ENCODE assay signal across 8 cellular contexts in the genomic region with DNA sequence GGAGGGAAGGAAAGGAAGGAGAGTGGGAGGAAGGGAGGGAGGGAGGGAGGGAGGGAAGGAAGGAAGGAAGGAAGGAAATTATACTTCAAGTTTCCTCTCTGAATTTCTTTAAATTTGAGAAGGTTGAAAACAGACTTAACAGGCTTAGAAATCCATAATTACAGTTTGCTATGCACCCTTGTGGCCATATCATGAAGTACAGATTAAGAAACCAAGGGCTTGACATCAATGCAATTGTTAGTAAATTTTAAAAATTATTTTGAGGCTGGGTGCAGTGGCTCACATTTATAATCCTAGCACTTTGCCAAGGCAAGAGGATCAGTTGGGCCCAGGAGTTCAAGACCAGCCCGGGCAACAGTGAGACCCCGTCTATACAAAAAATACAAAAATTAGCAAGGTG. TPM values are rescaled to one million over a fixed set of nuclear protein-coding genes. Genes with fewer than 3 reads are reported as not detected.
A peak's percentile ranks its signal among the peaks of the same experiment; 100 is the strongest.
DNase-seq lines count a peak whose midpoint lies in the region; ATAC-seq and TF ChIP-seq lines count a peak whose summit lies in the region.

No MANE protein-coding gene starts in this region.

- DNase-seq in NCI-H2227 (lab: John Stamatoyannopoulos, UW; ENCODE audit: unreplicated experiment) (peak; percentile 52), NCI-H2227 treated with DMSO at 0.1 percent for 48 hours (lab: John Stamatoyannopoulos, UW) (no peak), NB4 (ENCODE audit: low read depth) (peak; percentile 40), psoas muscle (no peak)
- DNase-seq in effector memory CD8-positive, alpha-beta T cell: peak in 1 of 3 experiments; percentile 29
- no peak for DNase-seq in stimulated activated effector memory CD8-positive, alpha-beta T cell treated with anti-CD3 and anti-CD28 coated beads, Interleukin-12 subunit alpha, Interleukin-12 subunit beta, amount 100 ng/mL, for 72 hours (ENCODE audit: low spot score in 2 of 2)

- no peak for TF ChIP-seq POLR2A in NB4 (IDR thresholded peaks at IDR 0.05; ENCODE audit: extremely low read depth, insufficient read length)

- H3K36me3 ChIP-seq in psoas muscle (ENCODE audit: insufficient read depth in 1 of 2, low read depth in 1 of 2): peaks cover 4 to 72% of the 10 kb centered on the region in 2 donors

- H3K4me3 Mint-ChIP-seq in effector memory CD8-positive, alpha-beta T cell: no peak overlapping the region
- no peak overlapping the region for H3K4me3 Mint-ChIP-seq in stimulated activated effector memory CD8-positive, alpha-beta T cell treated with anti-CD3 and anti-CD28 coated beads, Interleukin-12 subunit alpha, Interleukin-12 subunit beta, amount 100 ng/mL, for 72 hours

- intact Hi-C loops in psoas muscle (cut with DNase I): no loop called here

- WGBS in psoas muscle, 3 donors: 91 to 96% (median 93%) methylated on average over 2 of the region's 2 CpGs

- no peaks in the 10 kb centered on the region for H3K9me3 Mint-ChIP-seq in effector memory CD8-positive, alpha-beta T cell
- no peaks in the 10 kb centered on the region for H3K9me3 Mint-ChIP-seq in stimulated activated effector memory CD8-positive, alpha-beta T cell treated with anti-CD3 and anti-CD28 coated beads, Interleukin-12 subunit alpha, Interleukin-12 subunit beta, amount 100 ng/mL, for 72 hours

- ATAC-seq in effector memory CD8-positive, alpha-beta T cell (replicated peaks): peak; percentile 56
- ATAC-seq in psoas muscle (peak in 1 of 4 donors; percentile 21), GM21576 (IDR thresholded peaks at IDR 0.05; ENCODE audit: unreplicated experiment) (no peak), HG02852 (IDR thresholded peaks at IDR 0.05; ENCODE audit: unreplicated experiment) (no peak)
- ATAC-seq in stimulated activated effector memory CD8-positive, alpha-beta T cell treated with anti-CD3 and anti-CD28 coated beads, Interleukin-12 subunit alpha, Interleukin-12 subunit beta, amount 100 ng/mL, for 72 hours: no peak

- no peaks in the 10 kb centered on the region for H3K9me3 ChIP-seq in psoas muscle

- H3K27me3 Mint-ChIP-seq in effector memory CD8-positive, alpha-beta T cell: no peaks in the 10 kb centered on the region

- peaks cover 54% of the 10 kb centered on the region for H3K36me3 Mint-ChIP-seq in effector memory CD8-positive, alpha-beta T cell (ENCODE audit: insufficient read depth)
- no peaks in the 10 kb centered on the region for H3K36me3 Mint-ChIP-seq in stimulated activated effector memory CD8-positive, alpha-beta T cell treated with anti-CD3 and anti-CD28 coated beads, Interleukin-12 subunit alpha, Interleukin-12 subunit beta, amount 100 ng/mL, for 72 hours

- no peak overlapping the region for H3K27ac Mint-ChIP-seq in effector memory CD8-positive, alpha-beta T cell
- H3K27ac Mint-ChIP-seq in stimulated activated effector memory CD8-positive, alpha-beta T cell treated with anti-CD3 and anti-CD28 coated beads, Interleukin-12 subunit alpha, Interleukin-12 subunit beta, amount 100 ng/mL, for 72 hours: no peak overlapping the region

- H3K27me3 ChIP-seq in psoas muscle (ENCODE audit: insufficient read depth in 3 of 3, low read length in 2 of 3): no peaks in the 10 kb centered on the region

- no peaks in the 10 kb centered on the region for H3K4me1 Mint-ChIP-seq in effector memory CD8-positive, alpha-beta T cell (ENCODE audit: low read depth in 2 of 2)
- peaks cover 6% of the 10 kb centered on the region for H3K4me1 Mint-ChIP-seq in stimulated activated effector memory CD8-positive, alpha-beta T cell treated with anti-CD3 and anti-CD28 coated beads, Interleukin-12 subunit alpha, Interleukin-12 subunit beta, amount 100 ng/mL, for 72 hours

- no peak overlapping the region for H3K27ac ChIP-seq in psoas muscle

- H3K4me3 ChIP-seq in NB4 (ENCODE audit: low read depth, low read length): no peak overlapping the region
- no peak overlapping the region for H3K4me3 ChIP-seq in psoas muscle

- peak; percentile 32 for TF ChIP-seq CTCF in NB4 (IDR thresholded peaks at IDR 0.05; ENCODE audit: low read depth, low read length)
- peak; percentile 36 for TF ChIP-seq CTCF in psoas muscle (IDR thresholded peaks at IDR 0.05)

- H3K4me1 ChIP-seq in psoas muscle: no peaks in the 10 kb centered on the region

RNA-seq across cellular contexts. Expression of gene ANP32E, which starts 14.4 kb away (rescaled TPM):
- 10 to 100 TPM; 26.9 to 37.4 (median 31.9) TPM for total RNA-seq in psoas muscle
- polyA plus RNA-seq in psoas muscle: 10 to 100 TPM; 14.4 to 93.0 (median 23.2) TPM

RNA-seq across cellular contexts. Expression of gene CA14, which starts 36.0 kb away (rescaled TPM):
- total RNA-seq in psoas muscle: under 1 TPM in 2 of 4 donors, not detected in 2; 0.30 to 0.48 TPM
- under 1 TPM; 0.04 to 0.89 (median 0.61) TPM for polyA plus RNA-seq in psoas muscle

RNA-seq across cellular contexts. Expression of gene APH1A, which starts 47.3 kb away (rescaled TPM):
- 10 to 100 TPM; 33.1 to 69.3 (median 51.1) TPM for total RNA-seq in psoas muscle
- polyA plus RNA-seq in psoas muscle: 10 to 100 TPM; 48.5 to 91.5 (median 69.7) TPM

RNA-seq across cellular contexts. Expression of gene C1orf54, which starts 51.0 kb away (rescaled TPM):
- 1 to 10 TPM; 4.7 to 7.6 (median 6.1) TPM for total RNA-seq in psoas muscle
- 1 to 10 TPM; 6.4 to 7.0 (median 6.8) TPM for polyA plus RNA-seq in psoas muscle

Comparison
In these comparisons a context has a peak if more than half of its experiments do, and no peak if none do; other contexts are left out.
1. DNase-seq: peak in NCI-H2227 (single experiment) and NB4 (single experiment); none in NCI-H2227 treated with DMSO at 0.1 percent for 48 hours (single experiment), psoas muscle (0 of 2) and stimulated activated effector memory CD8-positive, alpha-beta T cell treated with anti-CD3 and anti-CD28 coated beads, Interleukin-12 subunit alpha, Interleukin-12 subunit beta, amount 100 ng/mL, for 72 hours (0 of 2).